In genomic region chr11:76152086-76152658, GRCh38 we compare ENCODE assay signal across 8 cellular contexts. TPM values are rescaled to one million over a fixed set of nuclear protein-coding genes. Genes with fewer than 3 reads are reported as not detected.
DNase-seq lines count a peak whose midpoint lies in the region; ATAC-seq, FAIRE-seq and TF ChIP-seq lines count a peak whose summit lies in the region.

No MANE protein-coding gene starts in this region.

- DNase-seq in CMK (ENCODE audit: low read depth) (peak; percentile 69), cardiac fibroblast (ENCODE audit: low read depth in 2 of 2) (peak; percentile 81 to 87), keratinocyte (ENCODE audit: low read depth, low spot score) (peak; percentile 64), T1000 (lab: John Stamatoyannopoulos, UW) (no peak)
- DNase-seq in stimulated activated CD4-positive, alpha-beta T cell treated with anti-CD3 and anti-CD28 coated beads, Interleukin-15, amount 100 ng/mL, for 24 hours, result peak; percentile 95

- H3K27ac ChIP-seq in keratinocyte (ENCODE audit: control insufficient read depth, insufficient read depth, low read length), result no peak overlapping the region

- H3K4me1 Mint-ChIP-seq in IgD-negative memory B cell, result peaks cover 19 to 24% (median 20%) of the 10 kb centered on the region in 3 donors

- no peaks in the 10 kb centered on the region for H3K9me3 Mint-ChIP-seq in IgD-negative memory B cell

- peak overlapping the region; percentile 17; the same call in 1 of the 2 replicates for H3K4me3 ChIP-seq in WI38 (ENCODE audit: low read depth, low read length)
- peak overlapping the region; percentile 26 to 50 for H3K4me3 ChIP-seq in cardiac fibroblast (replicated peaks in 1 of 2; ENCODE audit: low read depth in 2 of 2, low read length in 2 of 2)
- peak overlapping the region in 2 of 3 experiments; percentile 8 to 11 for H3K4me3 ChIP-seq in keratinocyte (ENCODE audit: control insufficient read depth in 2 of 3, extremely low read depth in 1 of 3, insufficient read depth in 2 of 3, low read depth in 1 of 3, low read length in 3 of 3)

- peak; percentile 56 for FAIRE-seq in keratinocyte (lab: Jason Lieb, UNC)

- peak; percentile 53 for ATAC-seq in GM21515 (IDR thresholded peaks at IDR 0.05; ENCODE audit: unreplicated experiment)

- H3K4me2 ChIP-seq in keratinocyte (ENCODE audit: control insufficient read depth, extremely low read depth, insufficient read depth, low read depth, low read length), result peak overlapping the region; percentile 68

- dilution Hi-C loops in keratinocyte (cut with MboI; ENCODE audit: extremely low pct_ligation_motif_present, low sequenced_read_pairs), result no loop called here

- peak overlapping the region; percentile 29 for H3K9ac ChIP-seq in keratinocyte (ENCODE audit: control insufficient read depth, extremely low read depth, insufficient read depth, low read length)

- no peaks in the 10 kb centered on the region for H3K36me3 ChIP-seq in keratinocyte (ENCODE audit: control insufficient read depth in 2 of 2, extremely low read depth in 1 of 2, insufficient read depth in 2 of 2, low read length in 2 of 2)

- peak overlapping the region in 2 of 3 donors; percentile 40 to 83 for H3K27ac Mint-ChIP-seq in IgD-negative memory B cell

- peaks cover 17% of the 10 kb centered on the region for H3K4me1 ChIP-seq in keratinocyte (ENCODE audit: control insufficient read depth, extremely low read depth, insufficient read depth, low read length)

- peak overlapping the region; percentile 69 to 95 (median 83) for H3K4me3 Mint-ChIP-seq in IgD-negative memory B cell

- H3K79me2 ChIP-seq in keratinocyte (ENCODE audit: control insufficient read depth, insufficient read depth, low read length), result no peaks in the 10 kb centered on the region

- no peaks in the 10 kb centered on the region for H4K20me1 ChIP-seq in keratinocyte (ENCODE audit: control insufficient read depth, extremely low read depth, insufficient read depth, low read length)

- H3K9me1 ChIP-seq in keratinocyte (ENCODE audit: control insufficient read depth, extremely low read depth, insufficient read depth, low read length), result no peaks in the 10 kb centered on the region

- no peaks in the 10 kb centered on the region for H3K27me3 ChIP-seq in keratinocyte (ENCODE audit: control insufficient read depth, extremely low read depth, insufficient read depth, low read length)

- peaks cover 5% of the 10 kb centered on the region for H3K36me3 Mint-ChIP-seq in IgD-negative memory B cell

- no peaks in the 10 kb centered on the region for H3K9me3 ChIP-seq in keratinocyte (ENCODE audit: control insufficient read depth, low read depth, low read length)

- H3K27me3 Mint-ChIP-seq in IgD-negative memory B cell, result no peaks in the 10 kb centered on the region

- TF ChIP-seq CTCF in WI38 (IDR thresholded peaks at IDR 0.05; ENCODE audit: low read depth, low read length), result peak; percentile 76
- TF ChIP-seq CTCF in cardiac fibroblast (IDR thresholded peaks at IDR 0.05; ENCODE audit: low read depth, low read length), result peak; percentile 99
- TF ChIP-seq CTCF in keratinocyte (optimal IDR thresholded peaks at IDR 0.05 in 1 of 3, IDR thresholded peaks at IDR 0.05 in 1 of 3, conservative IDR thresholded peaks at IDR 0.05 in 1 of 3; ENCODE audit: extremely low read depth in 1 of 3, insufficient read depth in 2 of 3, low read length in 3 of 3), result peak; percentile 96 to 99 (median 97)

- peak overlapping the region; percentile 81 for H2AFZ ChIP-seq in keratinocyte (ENCODE audit: control insufficient read depth, low read length)

RNA-seq across cellular contexts. Expression of gene WNT11, which starts 54.1 kb away (rescaled TPM):
- polyA plus RNA-seq in IgD-negative memory B cell (not detected), keratinocyte (0.08 TPM in 1 of 3 replicates, not detected in the others)
- polyA plus RNA-seq in keratinocyte (2011; ENCODE audit: low read depth), result not detected
- 0.06 and 0.10 TPM in 2 replicates for polyA plus RNA-seq in keratinocyte (2011; cell fraction: cytosol; rRNA removed)
- polyA plus RNA-seq in keratinocyte (2011; cell fraction: nucleus; rRNA removed), result 0.09 and 0.27 TPM in 2 replicates
- 0.06 and 0.10 TPM in 2 replicates for polyA plus RNA-seq in keratinocyte (2012; ENCODE audit: low replicate concordance)
- not detected in 3 replicates for polyA minus RNA-seq in keratinocyte
- not detected for polyA minus RNA-seq in keratinocyte (2011; cell fraction: cytosol; rRNA and poly(A)+ RNA removed)
- not detected in 2 replicates for polyA minus RNA-seq in keratinocyte (2011; cell fraction: nucleus; rRNA and poly(A)+ RNA removed)
